ENCODE assay signal across 8 cellular contexts in genomic region chr14:61472025-61472672, GRCh38.
DNase-seq lines count a peak whose midpoint lies in the region; ATAC-seq and TF ChIP-seq lines count a peak whose summit lies in the region.

No MANE protein-coding gene starts in this region.

- H4K20me1 ChIP-seq in mammary epithelial cell (ENCODE audit: insufficient read depth, low read length): no peaks in the 10 kb centered on the region

- peak; percentile 71 for DNase-seq in activated CD8-positive, alpha-beta memory T cell treated with anti-CD3 and anti-CD28 coated beads for 24 hours
- DNase-seq in activated CD8-positive, alpha-beta memory T cell treated with anti-CD3 and anti-CD28 coated beads, Interleukin-2, amount 50 U/mL, for 4 hours: no peak
- DNase-seq in Panc1 (ENCODE audit: low read depth, low spot score) (no peak), mammary epithelial cell (peak; percentile 97), NCI-H187 (lab: John Stamatoyannopoulos, UW) (no peak), NCI-H187 treated with DMSO at 0.1 percent for 48 hours (lab: John Stamatoyannopoulos, UW) (no peak)

- H3K27me3 ChIP-seq in Panc1 (ENCODE audit: control insufficient read depth, insufficient read depth, low read length) (no peaks in the 10 kb centered on the region), mammary epithelial cell (ENCODE audit: insufficient read depth, low read length) (no peaks in the 10 kb centered on the region), liver (ENCODE audit: control insufficient read depth in 4 of 4, insufficient read depth in 4 of 4, low read length in 3 of 4) (no peaks in the 10 kb centered on the region), thymus (ENCODE audit: control insufficient read depth, insufficient read depth) (no peaks in the 10 kb centered on the region)

- WGBS in mammary epithelial cell (ENCODE audit: low coverage, missing lambda C conversion rate): 4% methylated on average over 8 of the region's 8 CpGs
- 59% methylated on average over 8 of the region's 8 CpGs for WGBS in liver
- 21% methylated on average over 8 of the region's 8 CpGs for WGBS in thymus

- no peaks in the 10 kb centered on the region for H3K36me3 ChIP-seq in Panc1 (ENCODE audit: control insufficient read depth, insufficient read depth, low read length)
- no peaks in the 10 kb centered on the region for H3K36me3 ChIP-seq in mammary epithelial cell (ENCODE audit: insufficient read depth, low read length)
- no peaks in the 10 kb centered on the region for H3K36me3 ChIP-seq in liver (ENCODE audit: control insufficient read depth in 4 of 4, insufficient read depth in 3 of 4, low read depth in 1 of 4, low read length in 3 of 4)
- no peaks in the 10 kb centered on the region for H3K36me3 ChIP-seq in thymus (ENCODE audit: control insufficient read depth, insufficient read depth)

- no peak for TF ChIP-seq CTCF in Panc1 (IDR thresholded peaks at IDR 0.05)
- TF ChIP-seq CTCF in mammary epithelial cell (conservative IDR thresholded peaks at IDR 0.05 in 1 of 2, IDR thresholded peaks at IDR 0.05 in 1 of 2; ENCODE audit: extremely low read depth in 1 of 2, insufficient read depth in 1 of 2, low read depth in 1 of 2, low read length in 2 of 2): no peak
- no peak for TF ChIP-seq CTCF in liver (IDR thresholded peaks at IDR 0.05; ENCODE audit: low read depth, low read length, missing input control)

- H3K4me3 ChIP-seq in Panc1 (ENCODE audit: low read depth in 2 of 2, low read length in 2 of 2) (peak overlapping the region; percentile 25 to 53), mammary epithelial cell (replicated peaks in 1 of 3; ENCODE audit: insufficient read depth in 1 of 3, low read depth in 2 of 3, low read length in 3 of 3) (peak overlapping the region; percentile 49 to 53 (median 52)), liver (ENCODE audit: low read depth in 1 of 3, low read length in 3 of 3) (no peak overlapping the region), thymus (ENCODE audit: low read length) (peak overlapping the region; percentile 22)

- no peak overlapping the region for H2AFZ ChIP-seq in mammary epithelial cell (ENCODE audit: low read depth, low read length)

- H3K4me1 ChIP-seq in Panc1 (ENCODE audit: control insufficient read depth, insufficient read depth, low read length) (no peaks in the 10 kb centered on the region), mammary epithelial cell (ENCODE audit: insufficient read depth, low read length) (peaks cover 60% of the 10 kb centered on the region), liver (ENCODE audit: control insufficient read depth in 4 of 4, insufficient read depth in 4 of 4, low read length in 3 of 4) (peaks cover 1 to 7% (median 5%) of the 10 kb centered on the region in 4 donors), thymus (ENCODE audit: control insufficient read depth, insufficient read depth, low read length) (peaks cover 35% of the 10 kb centered on the region)

- BruUV-seq in Panc1 (replicated peaks; lab: Mats Ljungman, UMichigan): no TSS peak
- no TSS peak for BruUV-seq in mammary epithelial cell (replicated peaks; lab: Mats Ljungman, UMichigan)

- ATAC-seq in Panc1: peak; percentile 80

- H3K79me2 ChIP-seq in mammary epithelial cell (ENCODE audit: insufficient read depth, low read length): no peaks in the 10 kb centered on the region

- peak overlapping the region; percentile 90 for H3K4me2 ChIP-seq in mammary epithelial cell (ENCODE audit: insufficient read depth, low read depth, low read length)

- H3K27ac ChIP-seq in Panc1 (ENCODE audit: low read length) (no peak overlapping the region), mammary epithelial cell (ENCODE audit: insufficient read depth, low read depth, low read length) (peak overlapping the region; percentile 40), liver (ENCODE audit: low read depth in 1 of 2, low read length in 2 of 2) (peak overlapping the region; percentile 66 to 67), thymus (ENCODE audit: low read depth) (peak overlapping the region; percentile 75)

- H3K9ac ChIP-seq in mammary epithelial cell (ENCODE audit: insufficient read depth, low read length): peak overlapping the region; percentile 38
- peak overlapping the region in 1 of 2 donors; percentile 16 for H3K9ac ChIP-seq in liver (ENCODE audit: low read depth in 1 of 2, low read length in 2 of 2)

- in situ Hi-C loops in Panc1 (cut with HindIII; ENCODE audit: low pct_unique_long_range_greater_than_20kb, low sequenced_read_pairs) (no loop called here), mammary epithelial cell (cut with MboI; ENCODE audit: low sequenced_read_pairs in 2 of 2) (loop anchor here in 1 of 2 donors (25.0 kb wide), 1 partner anchor 640 kb away; no protein-coding TSS in a partner anchor)

- CTCF ChIA-PET in Panc1 (lab: Charles Lee) (no interaction called here), mammary epithelial cell (lab: Charles Lee; ENCODE audit: low non-redundant PET) (interaction anchor here (0.6 kb wide), 1 partner anchor 456 kb away, joined by 6 read pairs; no protein-coding TSS in a partner anchor)

- dilution Hi-C loops in mammary epithelial cell (cut with HindIII; ENCODE audit: low sequenced_read_pairs): no loop called here

- POLR2A ChIA-PET in Panc1 (lab: Charles Lee): interaction anchor here (0.7 kb wide), 1 partner anchor 289 kb away, joined by 3 read pairs; no protein-coding TSS in a partner anchor

- TF ChIP-seq RAD21 in liver (IDR thresholded peaks at IDR 0.05): peak in 1 of 2 donors; percentile 11

- no peaks in the 10 kb centered on the region for H3K9me3 ChIP-seq in Panc1 (ENCODE audit: control insufficient read depth, insufficient read depth, low read depth, low read length)
- no peaks in the 10 kb centered on the region for H3K9me3 ChIP-seq in mammary epithelial cell (replicated peaks; ENCODE audit: insufficient read depth, low read length)
- H3K9me3 ChIP-seq in liver (ENCODE audit: control insufficient read depth in 4 of 4, low read length in 3 of 4): no peaks in the 10 kb centered on the region
- H3K9me3 ChIP-seq in thymus (ENCODE audit: control insufficient read depth): no peaks in the 10 kb centered on the region

- intact Hi-C loops in Panc1 (cut with micrococcal nuclease; ENCODE audit: unreplicated experiment) (loop anchor here (10.0 kb wide), 1 partner anchor 243 kb away; no protein-coding TSS in a partner anchor), mammary epithelial cell (cut with micrococcal nuclease) (loop anchor here (1.0 to 2.0 kb wide), 2 partner anchors 65 to 223 kb away; partner anchors contain the start of gene HIF1A)

TF ChIP-seq in liver, 16 proteins besides CTCF, POLR2A, EP300 and RAD21:
- TF ChIP-seq MAX (IDR thresholded peaks at IDR 0.05) (peak; percentile 62), YY1 (IDR thresholded peaks at IDR 0.05) (no peak), RXRA (IDR thresholded peaks at IDR 0.05) (peak in 1 of 2 donors; percentile 14), HNF4G (IDR thresholded peaks at IDR 0.05) (no peak), JUND (IDR thresholded peaks at IDR 0.05) (peak in 1 of 2 donors; percentile 26)

Comparison
In these comparisons a context has a peak if more than half of its experiments do, and no peak if none do; other contexts are left out.
1. DNase-seq: peak in activated CD8-positive, alpha-beta memory T cell treated with anti-CD3 and anti-CD28 coated beads for 24 hours (single experiment) and mammary epithelial cell (single experiment); none in activated CD8-positive, alpha-beta memory T cell treated with anti-CD3 and anti-CD28 coated beads, Interleukin-2, amount 50 U/mL, for 4 hours (single experiment), Panc1 (single experiment), NCI-H187 (0 of 2) and NCI-H187 treated with DMSO at 0.1 percent for 48 hours (single experiment).
2. H3K4me3 ChIP-seq: peak in Panc1 (2 of 2), mammary epithelial cell (3 of 3) and thymus (single experiment); none in liver (0 of 3).